Comparison of ENCODE assay signal across 6 cellular contexts in genomic region chr22:50199836-50200332, GRCh38. TPM values are rescaled to one million over a fixed set of nuclear protein-coding genes. Genes with fewer than 3 reads are reported as not detected.
DNase-seq lines count a peak whose midpoint lies in the region; ATAC-seq lines count a peak whose summit lies in the region.

No MANE protein-coding gene starts in this region.

- DNase-seq in activated CD8-positive, alpha-beta memory T cell treated with anti-CD3 and anti-CD28 coated beads for 24 hours, result peak; percentile 68
- DNase-seq in activated CD8-positive, alpha-beta memory T cell treated with anti-CD3 and anti-CD28 coated beads, Interleukin-2, amount 50 U/mL, for 4 hours, result no peak
- DNase-seq in effector memory CD4-positive, alpha-beta T cell, result no peak
- no peak for DNase-seq in sciatic nerve (ENCODE audit: low spot score)

- H3K4me3 ChIP-seq in effector memory CD4-positive, alpha-beta T cell (ENCODE audit: insufficient read depth, low read depth, low read length, poor library complexity, severe bottlenecking), result peak overlapping the region; percentile 59

- H3K27ac ChIP-seq in effector memory CD4-positive, alpha-beta T cell (ENCODE audit: insufficient read depth, low read length, poor library complexity, severe bottlenecking), result peak overlapping the region; percentile 77

- H3K27me3 ChIP-seq in effector memory CD4-positive, alpha-beta T cell (replicated peaks; ENCODE audit: control insufficient read depth, insufficient read depth, low read length, poor library complexity, severe bottlenecking), result no peaks in the 10 kb centered on the region

- H3K4me1 ChIP-seq in effector memory CD4-positive, alpha-beta T cell (ENCODE audit: control insufficient read depth, insufficient read depth, low read length, poor library complexity, severe bottlenecking), result peaks cover 18% of the 10 kb centered on the region

- H3K36me3 ChIP-seq in effector memory CD4-positive, alpha-beta T cell (ENCODE audit: control insufficient read depth, insufficient read depth, low read length), result peaks cover 25% of the 10 kb centered on the region

- intact Hi-C loops in sciatic nerve (cut with DNase I), result no loop called here

- peak; percentile 1 for ATAC-seq in sciatic nerve
- ATAC-seq in GM21737 (IDR thresholded peaks at IDR 0.05; ENCODE audit: unreplicated experiment), result no peak
- no peak for ATAC-seq in GM21576 (IDR thresholded peaks at IDR 0.05; ENCODE audit: unreplicated experiment)

- no peaks in the 10 kb centered on the region for H3K9me3 ChIP-seq in effector memory CD4-positive, alpha-beta T cell (ENCODE audit: control insufficient read depth, low read length)

RNA-seq across cellular contexts. Expression of gene SELENOO, which starts 0.9 kb away (rescaled TPM):
- 22.6 TPM for total RNA-seq in sciatic nerve

RNA-seq across cellular contexts. Expression of gene TRABD, which starts 14.2 kb away (rescaled TPM):
- total RNA-seq in sciatic nerve, result 22.8 TPM

RNA-seq across cellular contexts. Expression of gene PANX2, which starts 29.4 kb away (rescaled TPM):
- total RNA-seq in sciatic nerve, result 0.76 TPM

RNA-seq across cellular contexts. Expression of gene TUBGCP6, which starts 44.9 kb away (rescaled TPM):
- 47.6 TPM for total RNA-seq in sciatic nerve

RNA-seq across cellular contexts. Expression of gene HDAC10, which starts 51.2 kb away (rescaled TPM):
- 32.4 TPM for total RNA-seq in sciatic nerve
